1 cellular context compared by ENCODE assay signal in the genomic region with DNA sequence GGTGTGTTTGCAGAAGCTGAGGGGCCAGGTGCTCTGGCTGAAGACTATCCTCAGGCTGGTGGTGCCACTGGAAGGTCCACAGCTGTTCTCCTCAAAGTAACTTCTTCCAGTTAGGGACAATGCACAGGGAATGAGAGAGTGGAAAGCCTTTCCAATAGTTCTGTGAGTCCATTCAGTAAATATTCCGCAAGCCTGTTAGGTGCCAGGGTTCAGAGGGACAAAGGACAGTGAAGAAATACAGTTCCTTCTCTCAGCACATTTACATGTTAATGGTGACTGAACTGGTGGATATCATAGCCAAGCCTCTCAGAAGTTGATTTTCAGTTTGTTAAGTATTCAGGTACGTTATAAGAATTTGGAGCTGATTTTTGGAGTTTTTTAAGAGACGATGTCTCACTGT.
TF ChIP-seq lines count a peak whose summit lies in the region.

No MANE protein-coding gene starts in this region.

TF ChIP-seq in HepG2, 621 proteins besides CTCF, POLR2A, EP300 and RAD21 (continued from another document):
- TF ChIP-seq, protein P1, sequence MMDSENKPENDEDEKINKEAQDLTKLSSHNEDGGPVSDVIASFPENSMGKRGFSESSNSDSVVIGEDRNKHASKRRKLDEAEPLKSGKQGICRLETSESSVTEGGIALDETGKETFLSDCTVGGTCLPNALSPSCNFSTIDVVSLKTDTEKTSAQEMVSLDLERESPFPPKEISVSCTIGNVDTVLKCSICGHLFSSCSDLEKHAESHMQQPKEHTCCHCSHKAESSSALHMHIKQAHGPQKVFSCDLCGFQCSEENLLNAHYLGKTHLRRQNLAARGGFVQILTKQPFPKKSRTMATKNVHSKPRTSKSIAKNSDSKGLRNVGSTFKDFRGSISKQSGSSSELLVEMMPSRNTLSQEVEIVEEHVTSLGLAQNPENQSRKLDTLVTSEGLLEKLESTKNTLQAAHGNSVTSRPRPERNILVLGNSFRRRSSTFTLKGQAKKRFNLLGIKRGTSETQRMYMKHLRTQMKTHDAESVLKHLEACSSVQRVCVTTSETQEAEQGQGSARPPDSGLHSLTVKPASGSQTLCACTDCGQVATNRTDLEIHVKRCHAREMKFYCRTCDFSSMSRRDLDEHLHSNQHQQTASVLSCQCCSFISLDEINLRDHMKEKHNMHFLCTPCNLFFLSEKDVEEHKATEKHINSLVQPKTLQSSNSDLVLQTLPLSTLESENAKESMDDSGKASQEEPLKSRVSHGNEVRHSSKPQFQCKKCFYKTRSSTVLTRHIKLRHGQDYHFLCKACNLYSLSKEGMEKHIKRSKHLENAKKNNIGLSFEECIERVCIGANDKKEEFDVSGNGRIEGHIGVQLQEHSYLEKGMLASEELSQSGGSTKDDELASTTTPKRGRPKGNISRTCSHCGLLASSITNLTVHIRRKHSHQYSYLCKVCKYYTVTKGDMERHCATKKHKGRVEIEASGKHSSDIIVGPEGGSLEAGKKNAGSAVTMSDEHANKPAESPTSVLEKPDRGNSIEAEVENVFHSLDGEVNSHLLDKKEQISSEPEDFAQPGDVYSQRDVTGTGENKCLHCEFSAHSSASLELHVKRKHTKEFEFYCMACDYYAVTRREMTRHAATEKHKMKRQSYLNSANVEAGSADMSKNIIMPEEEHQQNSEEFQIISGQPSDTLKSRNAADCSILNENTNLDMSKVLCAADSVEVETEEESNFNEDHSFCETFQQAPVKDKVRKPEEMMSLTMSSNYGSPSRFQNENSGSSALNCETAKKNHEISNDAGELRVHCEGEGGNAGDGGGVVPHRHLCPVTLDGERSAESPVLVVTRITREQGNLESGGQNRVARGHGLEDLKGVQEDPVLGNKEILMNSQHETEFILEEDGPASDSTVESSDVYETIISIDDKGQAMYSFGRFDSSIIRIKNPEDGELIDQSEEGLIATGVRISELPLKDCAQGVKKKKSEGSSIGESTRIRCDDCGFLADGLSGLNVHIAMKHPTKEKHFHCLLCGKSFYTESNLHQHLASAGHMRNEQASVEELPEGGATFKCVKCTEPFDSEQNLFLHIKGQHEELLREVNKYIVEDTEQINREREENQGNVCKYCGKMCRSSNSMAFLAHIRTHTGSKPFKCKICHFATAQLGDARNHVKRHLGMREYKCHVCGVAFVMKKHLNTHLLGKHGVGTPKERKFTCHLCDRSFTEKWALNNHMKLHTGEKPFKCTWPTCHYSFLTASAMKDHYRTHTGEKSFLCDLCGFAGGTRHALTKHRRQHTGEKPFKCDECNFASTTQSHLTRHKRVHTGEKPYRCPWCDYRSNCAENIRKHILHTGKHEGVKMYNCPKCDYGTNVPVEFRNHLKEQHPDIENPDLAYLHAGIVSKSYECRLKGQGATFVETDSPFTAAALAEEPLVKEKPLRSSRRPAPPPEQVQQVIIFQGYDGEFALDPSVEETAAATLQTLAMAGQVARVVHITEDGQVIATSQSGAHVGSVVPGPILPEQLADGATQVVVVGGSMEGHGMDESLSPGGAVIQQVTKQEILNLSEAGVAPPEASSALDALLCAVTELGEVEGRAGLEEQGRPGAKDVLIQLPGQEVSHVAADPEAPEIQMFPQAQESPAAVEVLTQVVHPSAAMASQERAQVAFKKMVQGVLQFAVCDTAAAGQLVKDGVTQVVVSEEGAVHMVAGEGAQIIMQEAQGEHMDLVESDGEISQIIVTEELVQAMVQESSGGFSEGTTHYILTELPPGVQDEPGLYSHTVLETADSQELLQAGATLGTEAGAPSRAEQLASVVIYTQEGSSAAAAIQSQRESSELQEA (CRISPR knock-in tag; IDR thresholded peaks at IDR 0.05; ENCODE audit: not compliant biosample characterization): no peak
- TF ChIP-seq, protein P2, sequence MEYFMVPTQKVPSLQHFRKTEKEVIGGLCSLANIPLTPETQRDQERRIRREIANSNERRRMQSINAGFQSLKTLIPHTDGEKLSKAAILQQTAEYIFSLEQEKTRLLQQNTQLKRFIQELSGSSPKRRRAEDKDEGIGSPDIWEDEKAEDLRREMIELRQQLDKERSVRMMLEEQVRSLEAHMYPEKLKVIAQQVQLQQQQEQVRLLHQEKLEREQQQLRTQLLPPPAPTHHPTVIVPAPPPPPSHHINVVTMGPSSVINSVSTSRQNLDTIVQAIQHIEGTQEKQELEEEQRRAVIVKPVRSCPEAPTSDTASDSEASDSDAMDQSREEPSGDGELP (IDR thresholded peaks at IDR 0.05; ENCODE audit: borderline replicate concordance, low read depth): peak; percentile 34; the same call in 1 of the 2 replicates
- no peak for TF ChIP-seq KDM5A (IDR thresholded peaks at IDR 0.05; ENCODE audit: borderline replicate concordance, low read length)
- TF ChIP-seq SETDB1 (CRISPR knock-in tag; IDR thresholded peaks at IDR 0.05; ENCODE audit: borderline replicate concordance): no peak
- TF ChIP-seq, protein P3, sequence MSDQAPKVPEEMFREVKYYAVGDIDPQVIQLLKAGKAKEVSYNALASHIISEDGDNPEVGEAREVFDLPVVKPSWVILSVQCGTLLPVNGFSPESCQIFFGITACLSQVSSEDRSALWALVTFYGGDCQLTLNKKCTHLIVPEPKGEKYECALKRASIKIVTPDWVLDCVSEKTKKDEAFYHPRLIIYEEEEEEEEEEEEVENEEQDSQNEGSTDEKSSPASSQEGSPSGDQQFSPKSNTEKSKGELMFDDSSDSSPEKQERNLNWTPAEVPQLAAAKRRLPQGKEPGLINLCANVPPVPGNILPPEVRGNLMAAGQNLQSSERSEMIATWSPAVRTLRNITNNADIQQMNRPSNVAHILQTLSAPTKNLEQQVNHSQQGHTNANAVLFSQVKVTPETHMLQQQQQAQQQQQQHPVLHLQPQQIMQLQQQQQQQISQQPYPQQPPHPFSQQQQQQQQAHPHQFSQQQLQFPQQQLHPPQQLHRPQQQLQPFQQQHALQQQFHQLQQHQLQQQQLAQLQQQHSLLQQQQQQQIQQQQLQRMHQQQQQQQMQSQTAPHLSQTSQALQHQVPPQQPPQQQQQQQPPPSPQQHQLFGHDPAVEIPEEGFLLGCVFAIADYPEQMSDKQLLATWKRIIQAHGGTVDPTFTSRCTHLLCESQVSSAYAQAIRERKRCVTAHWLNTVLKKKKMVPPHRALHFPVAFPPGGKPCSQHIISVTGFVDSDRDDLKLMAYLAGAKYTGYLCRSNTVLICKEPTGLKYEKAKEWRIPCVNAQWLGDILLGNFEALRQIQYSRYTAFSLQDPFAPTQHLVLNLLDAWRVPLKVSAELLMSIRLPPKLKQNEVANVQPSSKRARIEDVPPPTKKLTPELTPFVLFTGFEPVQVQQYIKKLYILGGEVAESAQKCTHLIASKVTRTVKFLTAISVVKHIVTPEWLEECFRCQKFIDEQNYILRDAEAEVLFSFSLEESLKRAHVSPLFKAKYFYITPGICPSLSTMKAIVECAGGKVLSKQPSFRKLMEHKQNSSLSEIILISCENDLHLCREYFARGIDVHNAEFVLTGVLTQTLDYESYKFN (CRISPR knock-in tag; conservative IDR thresholded peaks at IDR 0.05): 0 out of 2 replicates have a peak, but pooled peaks have one; percentile 21
